ENCODE assay signal across 9 cellular contexts in the genomic region with DNA sequence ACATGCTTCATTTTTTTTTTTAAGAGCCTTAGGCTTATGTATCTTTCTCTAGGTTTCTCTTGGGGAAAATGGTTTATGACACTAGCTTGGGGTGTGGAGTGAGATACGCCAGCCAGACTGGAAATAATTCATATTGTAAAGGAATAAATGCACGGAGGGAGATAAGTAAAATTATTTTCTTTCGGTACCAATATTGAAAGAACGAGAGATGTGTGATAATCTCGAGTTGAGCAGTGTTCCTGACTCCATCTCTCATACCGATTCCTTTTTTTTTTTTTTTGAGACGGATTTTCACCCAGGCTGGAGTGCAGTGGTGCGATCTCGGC. TPM values are rescaled to one million over a fixed set of nuclear protein-coding genes. Genes with fewer than 3 reads are reported as not detected.
DNase-seq lines count a peak whose midpoint lies in the region; TF ChIP-seq lines count a peak whose summit lies in the region.
"Had no signal": no experiment of that assay in that cellular context is flagged by ENCODE, and none has a peak within 500 bp of the region (broad histone marks: within the 10 kb centered on the region; RNA-seq: fewer than 3 reads in every experiment).

No MANE protein-coding gene starts in this region.

- H3K9me3 ChIP-seq in testis = no peaks in the 10 kb centered on the region

- no peak for TF ChIP-seq POLR2A in testis (IDR thresholded peaks at IDR 0.05)

- WGBS in testis, 2 donors = 2 to 5% methylated on average over 9 of the region's 9 CpGs

- peak overlapping the region; percentile 100 for H3K4me3 Mint-ChIP-seq in activated CD4-positive, alpha-beta T cell treated with anti-CD3 and anti-CD28 coated beads, Interleukin-2, amount 10 ng/mL, durations not matched to agents 24 days and 14 days

- DNase-seq in activated CD4-positive, alpha-beta T cell treated with anti-CD3 and anti-CD28 coated beads, Interleukin-2, amount 10 ng/mL, durations not matched to agents 24 days and 14 days = no peak
- DNase-seq in activated CD4-positive, alpha-beta T cell treated with anti-CD3 and anti-CD28 coated beads for 4 hours = no peak
- peak; percentile 11 for DNase-seq in left kidney (ENCODE audit: low read depth, low spot score)
- DNase-seq in testis = no peak
- no peak for DNase-seq in NCI-H187 (lab: John Stamatoyannopoulos, UW)
- no peak for DNase-seq in amygdala (lab: John Stamatoyannopoulos, UW)
- no peak for DNase-seq in EL
- DNase-seq: cerebellar nuclear complex had no signal

- H3K36me3 ChIP-seq in testis (ENCODE audit: low read depth, missing control alignments) = no peaks in the 10 kb centered on the region

- H3K36me3 Mint-ChIP-seq in activated CD4-positive, alpha-beta T cell treated with anti-CD3 and anti-CD28 coated beads, Interleukin-2, amount 10 ng/mL, durations not matched to agents 24 days and 14 days (ENCODE audit: low read depth) = peaks cover 54% of the 10 kb centered on the region

- peak overlapping the region; percentile 100 for H3K27ac Mint-ChIP-seq in activated CD4-positive, alpha-beta T cell treated with anti-CD3 and anti-CD28 coated beads, Interleukin-2, amount 10 ng/mL, durations not matched to agents 24 days and 14 days

- H3K4me1 Mint-ChIP-seq in activated CD4-positive, alpha-beta T cell treated with anti-CD3 and anti-CD28 coated beads, Interleukin-2, amount 10 ng/mL, durations not matched to agents 24 days and 14 days = peaks cover 60% of the 10 kb centered on the region

- H3K27ac ChIP-seq in angular gyrus (ENCODE audit: low read depth, low read length) (peak overlapping the region; percentile 89), testis (peak overlapping the region in 1 of 2 donors; percentile 93)

- H3K9me3 Mint-ChIP-seq in activated CD4-positive, alpha-beta T cell treated with anti-CD3 and anti-CD28 coated beads, Interleukin-2, amount 10 ng/mL, durations not matched to agents 24 days and 14 days = no peaks in the 10 kb centered on the region

- H3K27me3 ChIP-seq in testis = no peaks in the 10 kb centered on the region

- no peaks in the 10 kb centered on the region for H3K27me3 Mint-ChIP-seq in activated CD4-positive, alpha-beta T cell treated with anti-CD3 and anti-CD28 coated beads, Interleukin-2, amount 10 ng/mL, durations not matched to agents 24 days and 14 days

- H3K4me3 ChIP-seq in testis = peak overlapping the region; percentile 93 to 96

- intact Hi-C loops in activated CD4-positive, alpha-beta T cell treated with anti-CD3 and anti-CD28 coated beads, Interleukin-2, amount 10 ng/mL, durations not matched to agents 24 days and 14 days (cut with micrococcal nuclease) = loop anchor here (2.0 to 5.0 kb wide), 5 partner anchors 33 to 975 kb away; partner anchors contain the start of gene ZSWIM6
- intact Hi-C loops in testis (cut with DNase I; ENCODE audit: low total_unique reads) = no loop called here

- no peak for TF ChIP-seq CTCF in testis (IDR thresholded peaks at IDR 0.05)

- H3K4me1 ChIP-seq in testis = peaks cover 5% of the 10 kb centered on the region

RNA-seq across cellular contexts. Expression of gene KIF2A, which starts 1.3 kb away (rescaled TPM):
- 238 and 244 TPM in 2 replicates for total RNA-seq in activated CD4-positive, alpha-beta T cell treated with anti-CD3 and anti-CD28 coated beads, Interleukin-2, amount 10 ng/mL, durations not matched to agents 24 days and 14 days
- 10 to 100 TPM; 80.0 to 86.5 TPM for total RNA-seq in testis
- polyA plus RNA-seq in testis (ENCODE audit: insufficient read depth, low read depth, low replicate concordance) = 91.5 TPM
